In the genomic region with DNA sequence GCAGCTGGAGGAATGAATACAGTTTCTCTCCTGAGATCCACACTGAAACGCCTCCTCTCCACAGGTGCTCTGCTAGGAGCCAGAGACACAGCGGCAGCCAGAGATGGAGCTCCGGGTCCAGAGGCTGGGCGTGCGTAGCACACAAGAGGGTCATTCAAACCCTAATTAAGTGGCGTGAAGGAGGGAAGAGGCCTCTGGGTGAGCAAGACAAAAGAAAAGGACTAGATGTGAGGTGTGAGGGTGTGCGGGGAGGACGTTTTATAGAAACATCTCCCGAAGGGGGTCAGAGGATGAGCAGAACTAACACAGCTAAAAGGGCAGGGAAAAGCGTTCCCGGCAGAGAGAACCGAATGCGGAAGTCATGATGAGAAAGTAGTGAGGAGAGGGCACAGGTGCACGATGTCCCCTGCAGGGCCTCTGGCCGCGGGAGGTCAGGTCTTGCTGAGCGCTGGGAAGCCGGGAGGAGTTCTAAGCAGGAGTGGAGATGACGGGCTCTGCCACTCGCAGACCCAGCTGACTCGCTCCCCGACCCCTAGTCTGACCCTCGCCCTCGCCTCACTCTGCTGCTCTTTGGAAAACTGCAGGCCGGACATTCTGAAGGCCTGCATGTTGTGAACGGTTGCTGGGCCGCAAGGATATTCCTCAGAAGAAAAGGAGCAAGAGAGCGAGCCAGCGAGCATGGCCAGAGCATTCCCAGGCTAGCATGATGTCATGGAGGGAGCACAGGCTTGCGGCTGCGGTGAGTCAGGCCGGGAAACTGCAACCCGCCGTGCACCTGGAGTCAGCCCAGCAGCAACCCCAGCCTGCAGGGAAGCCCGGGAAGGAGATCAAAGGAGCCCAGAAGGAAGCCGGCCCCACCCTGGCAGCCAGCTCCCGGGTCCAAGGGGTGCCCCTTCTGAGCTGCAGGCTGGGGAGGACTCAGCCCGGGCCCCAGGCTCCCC, we compare ENCODE assay signal across 9 cellular contexts. TPM values are rescaled to one million over a fixed set of nuclear protein-coding genes. Genes with fewer than 3 reads are reported as not detected.
A peak's percentile ranks its signal among the peaks of the same experiment; 100 is the strongest.
DNase-seq lines count a peak whose midpoint lies in the region; ATAC-seq, FAIRE-seq and TF ChIP-seq lines count a peak whose summit lies in the region.
"Had no signal": no experiment of that assay in that cellular context is flagged by ENCODE, and none has a peak within 500 bp of the region (broad histone marks: within the 10 kb centered on the region; RNA-seq: fewer than 3 reads in every experiment).

No MANE protein-coding gene starts in this region.

- H3K4me1 Mint-ChIP-seq in activated CD4-positive, alpha-beta memory T cell treated with anti-CD3 and anti-CD28 coated beads, Interleukin-2, amount 10 ng/mL, durations not matched to agents 7 days and 5 days, result no peaks in the 10 kb centered on the region

- CTCF ChIA-PET in activated CD4-positive, alpha-beta memory T cell treated with anti-CD3 and anti-CD28 coated beads, Interleukin-2, amount 10 ng/mL, durations not matched to agents 7 days and 5 days (lab: Charles Lee), result no interaction called here

- H3K27me3 ChIP-seq in bronchial epithelial cell (ENCODE audit: control insufficient read depth, insufficient read depth, low read length), result peaks cover 4% of the 10 kb centered on the region
- no peaks in the 10 kb centered on the region for H3K27me3 ChIP-seq in kidney epithelial cell (ENCODE audit: control insufficient read depth, insufficient read depth, low read length)

- H3K9me3 Mint-ChIP-seq in activated CD4-positive, alpha-beta memory T cell treated with anti-CD3 and anti-CD28 coated beads, Interleukin-2, amount 10 ng/mL, durations not matched to agents 7 days and 5 days, result no peaks in the 10 kb centered on the region

- H3K27ac Mint-ChIP-seq in activated CD4-positive, alpha-beta memory T cell treated with anti-CD3 and anti-CD28 coated beads, Interleukin-2, amount 10 ng/mL, durations not matched to agents 7 days and 5 days, result no peak overlapping the region

- no peak overlapping the region for H3K4me3 Mint-ChIP-seq in activated CD4-positive, alpha-beta memory T cell treated with anti-CD3 and anti-CD28 coated beads, Interleukin-2, amount 10 ng/mL, durations not matched to agents 7 days and 5 days

- H3K4me3 ChIP-seq in bronchial epithelial cell (ENCODE audit: low read depth, low read length) (no peak overlapping the region), kidney epithelial cell (ENCODE audit: low read depth, low read length) (no peak overlapping the region)

- H3K36me3 ChIP-seq in bronchial epithelial cell (ENCODE audit: control insufficient read depth, insufficient read depth, low read length), result no peaks in the 10 kb centered on the region
- no peaks in the 10 kb centered on the region for H3K36me3 ChIP-seq in kidney epithelial cell (ENCODE audit: control insufficient read depth, insufficient read depth, low read length)

- TF ChIP-seq CTCF in bronchial epithelial cell (IDR thresholded peaks at IDR 0.05; ENCODE audit: insufficient read depth, low read length, severe bottlenecking) (no peak), kidney epithelial cell (IDR thresholded peaks at IDR 0.05; ENCODE audit: insufficient read depth, low read length, poor library complexity, severe bottlenecking) (no peak)

- FAIRE-seq in bronchial epithelial cell (lab: Jason Lieb, UNC) (no peak), urothelium cell line (lab: Jason Lieb, UNC) (peak; percentile 98)

- H3K27me3 Mint-ChIP-seq in activated CD4-positive, alpha-beta memory T cell treated with anti-CD3 and anti-CD28 coated beads, Interleukin-2, amount 10 ng/mL, durations not matched to agents 7 days and 5 days, result peaks cover 9% of the 10 kb centered on the region

- DNase-seq in NCI-H1417 (lab: John Stamatoyannopoulos, UW) (peak; percentile 57 to 88 (median 70)), NCI-H1417 treated with DMSO at 0.1 percent for 48 hours (lab: John Stamatoyannopoulos, UW) (no peak), bronchial epithelial cell (ENCODE audit: low read depth) (peak; percentile 79), kidney epithelial cell (ENCODE audit: low read depth) (peak; percentile 86), urothelium cell line (ENCODE audit: low spot score) (peak; percentile 100), NCI-H446 (lab: John Stamatoyannopoulos, UW) (no peak)
- no peak for DNase-seq in activated CD4-positive, alpha-beta memory T cell treated with anti-CD3 and anti-CD28 coated beads, Interleukin-2, amount 10 ng/mL, durations not matched to agents 7 days and 5 days
- DNase-seq: activated CD8-positive, alpha-beta memory T cell treated with anti-CD3 and anti-CD28 coated beads, Interleukin-2, amount 50 U/mL, for 4 hours had no signal

- ATAC-seq in HG03135 (IDR thresholded peaks at IDR 0.05; ENCODE audit: unreplicated experiment), result no peak

- no peaks in the 10 kb centered on the region for H3K36me3 Mint-ChIP-seq in activated CD4-positive, alpha-beta memory T cell treated with anti-CD3 and anti-CD28 coated beads, Interleukin-2, amount 10 ng/mL, durations not matched to agents 7 days and 5 days (ENCODE audit: low read depth)

- POLR2A ChIA-PET in activated CD4-positive, alpha-beta memory T cell treated with anti-CD3 and anti-CD28 coated beads, Interleukin-2, amount 10 ng/mL, durations not matched to agents 7 days and 5 days (lab: Charles Lee), result no interaction called here

RNA-seq across cellular contexts. Expression of gene BMP7, which starts 54.2 kb away (rescaled TPM):
- not detected in 2 replicates for total RNA-seq in bronchial epithelial cell
- 21.8 and 30.5 TPM in 2 replicates for total RNA-seq in kidney epithelial cell
- total RNA-seq in activated CD4-positive, alpha-beta memory T cell treated with anti-CD3 and anti-CD28 coated beads, Interleukin-2, amount 10 ng/mL, durations not matched to agents 7 days and 5 days, result not detected

Comparison
In these comparisons a context has a peak if more than half of its experiments do, and no peak if none do; other contexts are left out.
1. DNase-seq: peak in NCI-H1417 (3 of 3), bronchial epithelial cell (single experiment), kidney epithelial cell (single experiment) and urothelium cell line (single experiment); none in NCI-H1417 treated with DMSO at 0.1 percent for 48 hours (single experiment), NCI-H446 (0 of 2) and activated CD4-positive, alpha-beta memory T cell treated with anti-CD3 and anti-CD28 coated beads, Interleukin-2, amount 10 ng/mL, durations not matched to agents 7 days and 5 days (single experiment).
2. RNA of gene BMP7, which starts 54.2 kb away (total RNA-seq): 21.8 to 30.5 TPM in kidney epithelial cell; not detected in bronchial epithelial cell and not detected in activated CD4-positive, alpha-beta memory T cell treated with anti-CD3 and anti-CD28 coated beads, Interleukin-2, amount 10 ng/mL, durations not matched to agents 7 days and 5 days; every median in the first group is over 10 times any median in the second.